In the genomic region with DNA sequence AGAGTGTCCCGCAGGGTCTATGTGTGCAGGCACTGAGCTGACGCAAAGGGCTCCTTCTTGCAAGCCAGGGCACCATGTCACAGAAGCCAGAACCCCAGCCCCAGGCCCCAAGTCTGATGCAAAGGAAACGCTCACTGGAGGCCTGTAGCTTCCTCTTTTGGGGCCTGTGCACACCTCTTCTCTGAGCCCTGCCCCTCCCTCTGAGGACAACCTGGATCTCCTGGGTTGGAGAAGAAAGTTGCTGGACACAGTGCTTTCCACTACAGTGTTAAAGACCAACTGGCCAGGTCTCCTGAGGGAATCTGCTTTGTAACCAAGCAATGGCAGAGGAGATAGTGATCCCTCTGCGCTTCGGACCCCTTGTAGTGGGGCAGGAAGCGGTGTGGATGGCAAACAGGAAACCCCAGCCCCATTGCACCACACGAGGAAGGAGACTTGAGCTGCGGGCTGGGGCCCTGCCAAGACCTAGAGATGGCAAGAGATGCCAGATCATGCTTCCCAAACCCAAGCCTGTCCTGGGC, we compare ENCODE assay signal across 8 cellular contexts. TPM values are rescaled to one million over a fixed set of nuclear protein-coding genes. Genes with fewer than 3 reads are reported as not detected.
DNase-seq lines count a peak whose midpoint lies in the region; ATAC-seq and TF ChIP-seq lines count a peak whose summit lies in the region.

No MANE protein-coding gene starts in this region.

- H3K4me1 Mint-ChIP-seq in dendritic cell treated with granulocyte-macrophage colony-stimulating factor and Interleukin-4, amounts not matched to agents 40 ng/mL and 50 ng/mL, for 4 days (ENCODE audit: low read depth) = peaks cover 97% of the 10 kb centered on the region
- no peaks in the 10 kb centered on the region for H3K4me1 Mint-ChIP-seq in osteocyte (ENCODE audit: unreplicated experiment)

- no peaks in the 10 kb centered on the region for H3K9me3 Mint-ChIP-seq in dendritic cell treated with granulocyte-macrophage colony-stimulating factor and Interleukin-4, amounts not matched to agents 40 ng/mL and 50 ng/mL, for 4 days
- no peaks in the 10 kb centered on the region for H3K9me3 Mint-ChIP-seq in osteocyte (ENCODE audit: unreplicated experiment)

- peak; percentile 35 for ATAC-seq in sciatic nerve
- no peak for ATAC-seq in GM19463 (IDR thresholded peaks at IDR 0.05; ENCODE audit: unreplicated experiment)
- no peak for ATAC-seq in GM21529 (IDR thresholded peaks at IDR 0.05; ENCODE audit: unreplicated experiment)

- H3K27ac Mint-ChIP-seq in dendritic cell treated with granulocyte-macrophage colony-stimulating factor and Interleukin-4, amounts not matched to agents 40 ng/mL and 50 ng/mL, for 4 days = peak overlapping the region; percentile 100
- H3K27ac Mint-ChIP-seq in osteocyte (ENCODE audit: unreplicated experiment) = no peak overlapping the region

- TF ChIP-seq CTCF in GM12865 (IDR thresholded peaks at IDR 0.05; ENCODE audit: insufficient read depth, low read depth, low read length, missing control alignments) (no peak), osteocyte (IDR thresholded peaks at IDR 0.05) (no peak)

- peak; percentile 44 for DNase-seq in GM12865 (ENCODE audit: low read depth)
- peak; percentile 55 for DNase-seq in T-helper 9 cell
- DNase-seq in sciatic nerve (ENCODE audit: low spot score) = peak; percentile 75
- no peak for DNase-seq in osteocyte (ENCODE audit: extremely low spot score, unreplicated experiment)
- no peak for DNase-seq in GM19240 (ENCODE audit: insufficient read length, low spot score)

- peak overlapping the region; percentile 42 for H3K4me3 Mint-ChIP-seq in dendritic cell treated with granulocyte-macrophage colony-stimulating factor and Interleukin-4, amounts not matched to agents 40 ng/mL and 50 ng/mL, for 4 days
- no peak overlapping the region for H3K4me3 Mint-ChIP-seq in osteocyte (ENCODE audit: unreplicated experiment)

- intact Hi-C loops in dendritic cell treated with granulocyte-macrophage colony-stimulating factor and Interleukin-4, amounts not matched to agents 40 ng/mL and 50 ng/mL, for 4 days (cut with micrococcal nuclease) = loop anchor here (5.0 to 10.0 kb wide), 2 partner anchors 36 to 273 kb away; no protein-coding TSS in a partner anchor
- intact Hi-C loops in sciatic nerve (cut with DNase I) = loop anchor here (5.0 kb wide), 1 partner anchor 226 kb away; no protein-coding TSS in a partner anchor

- no peaks in the 10 kb centered on the region for H3K27me3 Mint-ChIP-seq in dendritic cell treated with granulocyte-macrophage colony-stimulating factor and Interleukin-4, amounts not matched to agents 40 ng/mL and 50 ng/mL, for 4 days
- H3K27me3 Mint-ChIP-seq in osteocyte (ENCODE audit: unreplicated experiment) = peaks cover 15% of the 10 kb centered on the region

- no peak overlapping the region for H3K4me3 ChIP-seq in GM12865 (ENCODE audit: low read depth, low read length)

- H3K36me3 Mint-ChIP-seq in dendritic cell treated with granulocyte-macrophage colony-stimulating factor and Interleukin-4, amounts not matched to agents 40 ng/mL and 50 ng/mL, for 4 days (ENCODE audit: low read depth) = peaks cover 90% of the 10 kb centered on the region
- H3K36me3 Mint-ChIP-seq in osteocyte (ENCODE audit: unreplicated experiment) = no peaks in the 10 kb centered on the region

RNA-seq across cellular contexts. Expression of gene RASSF2, which starts 11.7 kb away (rescaled TPM):
- total RNA-seq in sciatic nerve (36.6 TPM), osteocyte (1.3 and 1.5 TPM in 2 replicates)

Comparison
In these comparisons a context has a peak if more than half of its experiments do, and no peak if none do; other contexts are left out.
1. DNase-seq: peak in GM12865 (single experiment), T-helper 9 cell (single experiment) and sciatic nerve (single experiment); none in osteocyte (single experiment) and GM19240 (single experiment).
2. RNA of gene RASSF2, which starts 11.7 kb away (total RNA-seq): 36.6 TPM in sciatic nerve (single experiment); 1.3 to 1.5 TPM in osteocyte; every median in the first group is over 10 times any median in the second.